ENCODE assay signal across 1 cellular context in the genomic region with DNA sequence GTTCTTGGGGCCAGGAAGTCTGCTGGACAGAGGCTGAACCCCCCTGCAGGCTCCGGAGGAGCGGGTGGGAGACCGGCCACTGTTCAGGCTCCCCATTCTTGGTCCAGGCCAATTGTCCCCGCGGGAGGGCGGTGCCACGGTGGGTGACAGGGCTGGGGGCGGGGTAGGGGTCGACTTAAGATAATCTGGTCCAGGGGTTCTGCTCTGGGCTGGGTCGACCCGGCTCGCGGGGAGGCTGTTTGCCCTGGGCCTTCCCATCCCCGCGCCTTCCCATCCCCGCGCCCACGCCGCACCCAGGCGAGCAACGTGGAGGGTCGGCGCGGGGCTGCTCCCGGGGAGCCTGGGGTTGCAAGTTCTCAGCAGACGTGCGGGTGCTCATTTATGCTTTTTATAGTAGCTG.
TF ChIP-seq lines count a peak whose summit lies in the region.

No MANE protein-coding gene starts in this region.

TF ChIP-seq in H1, 55 proteins besides CTCF, POLR2A, EP300 and RAD21:
- TF ChIP-seq MAFK (IDR thresholded peaks at IDR 0.05; ENCODE audit: low read depth, low read length) (no peak), TBP (IDR thresholded peaks at IDR 0.05; ENCODE audit: low read depth, low read length) (no peak), TAF7 (optimal IDR thresholded peaks at IDR 0.05; ENCODE audit: borderline replicate concordance, low read depth, low read length) (no peak), BACH1 (IDR thresholded peaks at IDR 0.05; ENCODE audit: low read length) (no peak), CREB1 (IDR thresholded peaks at IDR 0.05) (no peak), CTBP2 (IDR thresholded peaks at IDR 0.05; ENCODE audit: borderline replicate concordance, insufficient read depth, insufficient read length, low read length) (no peak), SP2 (IDR thresholded peaks at IDR 0.05; ENCODE audit: low read length) (no peak)
- TF ChIP-seq, protein P1, sequence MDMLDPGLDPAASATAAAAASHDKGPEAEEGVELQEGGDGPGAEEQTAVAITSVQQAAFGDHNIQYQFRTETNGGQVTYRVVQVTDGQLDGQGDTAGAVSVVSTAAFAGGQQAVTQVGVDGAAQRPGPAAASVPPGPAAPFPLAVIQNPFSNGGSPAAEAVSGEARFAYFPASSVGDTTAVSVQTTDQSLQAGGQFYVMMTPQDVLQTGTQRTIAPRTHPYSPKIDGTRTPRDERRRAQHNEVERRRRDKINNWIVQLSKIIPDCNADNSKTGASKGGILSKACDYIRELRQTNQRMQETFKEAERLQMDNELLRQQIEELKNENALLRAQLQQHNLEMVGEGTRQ (IDR thresholded peaks at IDR 0.05; ENCODE audit: low read length): no peak
